1 cellular context compared by ENCODE assay signal in the genomic region with DNA sequence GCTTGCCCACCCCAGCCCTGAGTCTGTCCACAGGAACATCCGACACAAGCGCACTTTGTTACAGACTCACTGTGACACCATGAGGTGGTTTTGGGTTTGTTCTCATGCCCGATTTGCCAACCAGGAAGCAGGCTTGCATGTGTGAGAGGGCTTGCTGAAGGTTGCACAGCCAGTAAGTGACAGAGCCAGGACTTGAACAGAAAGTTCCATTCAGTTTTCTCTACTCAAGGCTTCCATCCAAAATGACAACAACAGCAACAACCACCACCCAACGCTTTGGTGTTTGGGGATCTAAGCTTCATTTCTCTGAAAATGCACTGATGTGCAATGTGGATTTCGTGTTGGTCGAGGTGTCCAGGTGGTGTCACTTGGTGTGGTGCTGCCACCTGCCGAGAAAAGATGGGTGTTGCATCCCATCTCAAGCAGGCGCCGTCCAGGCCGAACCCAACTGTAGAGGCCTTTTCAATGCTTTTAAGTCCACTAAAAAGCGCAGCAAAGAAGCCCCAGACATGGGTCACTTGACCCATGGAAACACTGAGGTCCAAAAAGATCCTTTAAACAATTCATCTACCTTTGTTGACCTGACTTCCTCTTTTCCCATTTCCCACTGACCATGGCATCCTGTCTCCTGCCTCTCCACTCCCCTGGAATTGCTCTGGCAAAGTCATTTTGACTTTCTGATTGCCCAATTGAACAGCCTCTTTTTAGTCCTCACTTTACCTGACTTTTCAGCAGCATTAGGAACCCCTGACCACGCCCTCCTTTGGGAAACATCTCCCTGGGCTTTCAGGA.
TF ChIP-seq lines count a peak whose summit lies in the region.

No MANE protein-coding gene starts in this region.

TF ChIP-seq in H1, 55 proteins besides CTCF, POLR2A, EP300 and RAD21 (continued from another document):
- no peak for TF ChIP-seq KDM1A (IDR thresholded peaks at IDR 0.05; ENCODE audit: borderline replicate concordance, low read length)
- no peak for TF ChIP-seq SIRT6 (IDR thresholded peaks at IDR 0.05; ENCODE audit: low read length)
- no peak for TF ChIP-seq TCF12 (IDR thresholded peaks at IDR 0.05; ENCODE audit: low read depth, low read length)
- TF ChIP-seq BACH1 (IDR thresholded peaks at IDR 0.05; ENCODE audit: low read length), result no peak
- TF ChIP-seq TAF7 (optimal IDR thresholded peaks at IDR 0.05; ENCODE audit: borderline replicate concordance, low read depth, low read length), result no peak
- no peak for TF ChIP-seq MAFK (IDR thresholded peaks at IDR 0.05; ENCODE audit: low read depth, low read length)
